17 cellular contexts compared by ENCODE assay signal in genomic region chr5:171391996-171392577, GRCh38. TPM values are rescaled to one million over a fixed set of nuclear protein-coding genes. Genes with fewer than 3 reads are reported as not detected.
DNase-seq lines count a peak whose midpoint lies in the region; ATAC-seq and TF ChIP-seq lines count a peak whose summit lies in the region.
"Had no signal": no experiment of that assay in that cellular context is flagged by ENCODE, and none has a peak within 500 bp of the region (broad histone marks: within the 10 kb centered on the region; RNA-seq: fewer than 3 reads in every experiment).

No MANE protein-coding gene starts in this region.

- H3K79me1 ChIP-seq in mesendoderm (ENCODE audit: low read length), result no peaks in the 10 kb centered on the region

- H3K4ac ChIP-seq in mesendoderm (ENCODE audit: low read depth, low read length), result no peak overlapping the region

- H2AFZ ChIP-seq in SK-N-SH (ENCODE audit: low read depth), result no peak overlapping the region

- H3K27me3 Mint-ChIP-seq in activated CD4-positive, alpha-beta memory T cell treated with anti-CD3 and anti-CD28 coated beads for 36 hours, result peaks cover 3% of the 10 kb centered on the region

- H3K23ac ChIP-seq in mesendoderm (ENCODE audit: low read length), result no peak overlapping the region

- H4K8ac ChIP-seq in mesendoderm (ENCODE audit: low read depth, low read length), result no peak overlapping the region

- H3K4me2 ChIP-seq in SK-N-SH (peak overlapping the region; percentile 89; the same call in 1 of the 2 replicates), mesendoderm (ENCODE audit: low read length) (no peak overlapping the region)

- TF ChIP-seq EP300 in SK-N-SH (IDR thresholded peaks at IDR 0.05; ENCODE audit: borderline replicate concordance in 1 of 2, low read depth in 1 of 2, low read length in 1 of 2), result no peak

- H3K36me3 ChIP-seq in SK-N-SH (replicated peaks in 1 of 2; ENCODE audit: control insufficient read depth in 1 of 2, insufficient read depth in 2 of 2, low read length in 1 of 2) (peaks cover 65 to 75% of the 10 kb centered on the region in 2 experiments), HEK293 (ENCODE audit: control insufficient read depth in 2 of 2, insufficient read depth in 1 of 2, low read length in 2 of 2) (peaks cover 59 to 87% of the 10 kb centered on the region in 2 experiments), mesendoderm (ENCODE audit: control insufficient read depth, insufficient read depth, low read length) (peaks cover 13% of the 10 kb centered on the region)

- H3K4me1 ChIP-seq in SK-N-SH (ENCODE audit: control insufficient read depth in 1 of 2, insufficient read depth in 2 of 2, low read depth in 1 of 2, low read length in 1 of 2) (peaks cover 7 to 16% of the 10 kb centered on the region in 2 experiments; a peak in 3 of 4 replicates), HEK293 (ENCODE audit: control insufficient read depth, insufficient read depth, low read length) (no peaks in the 10 kb centered on the region), mesendoderm (ENCODE audit: control insufficient read depth, low read depth, low read length) (peaks cover 2% of the 10 kb centered on the region)

- H3K27ac Mint-ChIP-seq in activated CD4-positive, alpha-beta memory T cell treated with anti-CD3 and anti-CD28 coated beads for 36 hours, result no peak overlapping the region

- H3K4me3 Mint-ChIP-seq in activated CD4-positive, alpha-beta memory T cell treated with anti-CD3 and anti-CD28 coated beads for 36 hours, result peak overlapping the region; percentile 46

- H3K9ac ChIP-seq in SK-N-SH (no peak overlapping the region), mesendoderm (ENCODE audit: low read length) (peak overlapping the region; percentile 32)

- H3K18ac ChIP-seq in mesendoderm (ENCODE audit: low read length), result no peak overlapping the region

- ATAC-seq in SK-N-SH treated with all-trans-retinoic acid at 6 μM for 48 hours, result no peak
- ATAC-seq: Right ventricle myocardium inferior had no signal

- H2BK120ac ChIP-seq in mesendoderm (ENCODE audit: low read depth, low read length), result no peak overlapping the region

- H3F3A ChIP-seq in SK-N-SH (replicated peaks; ENCODE audit: insufficient read depth), result peaks cover 23% of the 10 kb centered on the region

- peaks cover 79% of the 10 kb centered on the region for H3K36me3 Mint-ChIP-seq in activated CD4-positive, alpha-beta memory T cell treated with anti-CD3 and anti-CD28 coated beads for 36 hours

- H3K27ac ChIP-seq in SK-N-SH (ENCODE audit: low read depth in 2 of 2, low read length in 1 of 2), result no peak overlapping the region
- H3K27ac ChIP-seq in HEK293 (ENCODE audit: extremely low read depth, low read depth, low read length), result no peak overlapping the region
- no peak overlapping the region for H3K27ac ChIP-seq in mesendoderm (ENCODE audit: low read depth, low read length)
- H3K27ac ChIP-seq: epithelial cell of prostate, upper lobe of left lung had no signal

- H3K4me1 Mint-ChIP-seq in activated CD4-positive, alpha-beta memory T cell treated with anti-CD3 and anti-CD28 coated beads for 36 hours (ENCODE audit: low read depth), result peaks cover 71% of the 10 kb centered on the region

- POLR2A ChIA-PET in SK-N-SH (lab: Yijun Ruan, JAX) (interaction anchor here (0.7 kb wide), 1 partner anchor 181 kb away, joined by 4 read pairs; no protein-coding TSS in a partner anchor), HEK293 (lab: Yijun Ruan, JAX) (interaction anchor here (0.7 kb wide), 1 partner anchor 35 kb away, joined by 4 read pairs; no protein-coding TSS in a partner anchor)
- POLR2A ChIA-PET in activated CD4-positive, alpha-beta memory T cell treated with anti-CD3 and anti-CD28 coated beads for 36 hours (lab: Charles Lee), result interaction anchor here (0.7 to 1.3 kb wide), 4 partner anchors 9 to 517 kb away, joined by 3 to 5 read pairs (median 3); no protein-coding TSS in a partner anchor

- no peak for TF ChIP-seq RAD21 in SK-N-SH (IDR thresholded peaks at IDR 0.05; ENCODE audit: low read length)

- H3K9me3 Mint-ChIP-seq in activated CD4-positive, alpha-beta memory T cell treated with anti-CD3 and anti-CD28 coated beads for 36 hours, result no peaks in the 10 kb centered on the region

- no peak overlapping the region for H4K5ac ChIP-seq in mesendoderm (ENCODE audit: low read length)

- no peak overlapping the region for H2BK5ac ChIP-seq in mesendoderm (ENCODE audit: low read length)

- peak overlapping the region; percentile 50 for H3K56ac ChIP-seq in mesendoderm (ENCODE audit: low read length)

- no peaks in the 10 kb centered on the region for H3K9me3 ChIP-seq in SK-N-SH
- H3K9me3 ChIP-seq in HEK293 (ENCODE audit: control insufficient read depth, insufficient read depth, low read depth, low read length), result no peaks in the 10 kb centered on the region
- H3K9me3 ChIP-seq: upper lobe of left lung had no signal

- H3K79me2 ChIP-seq in SK-N-SH (ENCODE audit: insufficient read depth), result peaks cover 94% of the 10 kb centered on the region
- peaks cover 90% of the 10 kb centered on the region for H3K79me2 ChIP-seq in mesendoderm (ENCODE audit: control insufficient read depth, insufficient read depth, low read length)

- intact Hi-C loops in activated CD4-positive, alpha-beta memory T cell treated with anti-CD3 and anti-CD28 coated beads for 36 hours (cut with micrococcal nuclease), result loop anchor here (2.0 kb wide), 1 partner anchor 27 kb away; the partner anchor contains the start of gene FGF18

- 82% methylated on average over 14 of the region's 14 CpGs for WGBS in SK-N-SH (ENCODE audit: low lambda C conversion rate)
- no CpG with 5 or more reads among the region's 14 CpGs for WGBS in mesendoderm (ENCODE audit: extremely low coverage, insufficient coverage, low lambda C conversion rate)

- H3K4me3 ChIP-seq in SK-N-SH (ENCODE audit: low read depth in 2 of 2, low read length in 1 of 2) (no peak overlapping the region), HEK293 (ENCODE audit: low read depth, low read length) (no peak overlapping the region), mesendoderm (ENCODE audit: low read length) (no peak overlapping the region)
- H3K4me3 ChIP-seq: upper lobe of left lung had no signal

- CTCF ChIA-PET in SK-N-SH (lab: Yijun Ruan, JAX) (interaction anchor here (0.7 to 1.8 kb wide), 3 partner anchors 23 to 803 kb away, joined by 3 to 7 read pairs (median 3); partner anchors contain the start of gene FGF18), HEK293 (lab: Yijun Ruan, JAX) (no interaction called here)
- CTCF ChIA-PET in activated CD4-positive, alpha-beta memory T cell treated with anti-CD3 and anti-CD28 coated beads for 36 hours (lab: Charles Lee), result interaction anchor here (1.0 to 1.5 kb wide), 2 partner anchors 9 to 27 kb away, joined by 3 to 6 read pairs; no protein-coding TSS in a partner anchor

- H3K9me2 ChIP-seq in SK-N-SH, result no peaks in the 10 kb centered on the region

- H4K20me1 ChIP-seq in SK-N-SH (ENCODE audit: insufficient read depth), result peaks cover 92% of the 10 kb centered on the region

- DNase-seq in SK-N-SH, result no peak
- no peak for DNase-seq in activated CD4-positive, alpha-beta memory T cell treated with anti-CD3 and anti-CD28 coated beads for 36 hours
- no peak for DNase-seq in mesendoderm
- no peak for DNase-seq in activated effector memory CD4-positive, alpha-beta T cell treated with Interleukin-2 at 50 U/mL for 16 hours
- DNase-seq in COLO829 (ENCODE audit: low spot score), result no peak
- DNase-seq in NK-92 treated with Interleukin-12 subunit alpha and Interleukin-12 subunit beta, amount 100 ng/mL, for 24 hours (lab: John Stamatoyannopoulos, UW), result no peak
- DNase-seq: 8988T, DMS153, NCI-H1092, NCI-H510A, occipital lobe, upper lobe of left lung had no signal

- no peak for TF ChIP-seq CTCF in SK-N-SH (IDR thresholded peaks at IDR 0.05)
- no peak for TF ChIP-seq CTCF in HEK293 (tag by site-specific recombination; IDR thresholded peaks at IDR 0.05)

- H3K27me3 ChIP-seq in SK-N-SH (ENCODE audit: insufficient read depth) (no peaks in the 10 kb centered on the region), mesendoderm (ENCODE audit: insufficient read depth, low read length, poor library complexity) (no peaks in the 10 kb centered on the region)
- H3K27me3 ChIP-seq: upper lobe of left lung had no signal

- no peak overlapping the region for H2AK5ac ChIP-seq in mesendoderm (ENCODE audit: low read length)

- H2BK15ac ChIP-seq in mesendoderm (replicated peaks; ENCODE audit: low read depth), result no peak overlapping the region

TF ChIP-seq in HEK293, 187 proteins besides CTCF, POLR2A, EP300 and RAD21:
- no peak for TF ChIP-seq ZEB2 (tag by site-specific recombination; IDR thresholded peaks at IDR 0.05)
- TF ChIP-seq ZNF362 (tag by site-specific recombination; IDR thresholded peaks at IDR 0.05), result 0 out of 2 replicates have a peak, but pooled peaks have one; percentile 21

RNA-seq across cellular contexts. Expression of gene NPM1, which starts 4.4 kb away (rescaled TPM):
- polyA plus RNA-seq in SK-N-SH (2012; rRNA removed), result 601 and 4,764 TPM in 2 replicates
- 831 and 5,787 TPM in 2 replicates for polyA plus RNA-seq in SK-N-SH (2012; cell fraction: cytosol; rRNA removed)
- 180 and 3,140 TPM in 2 replicates for polyA plus RNA-seq in SK-N-SH (2012; cell fraction: nucleus; rRNA removed)
- 1,000 to 10,000 TPM; 2,483 to 2,592 TPM for total RNA-seq in activated CD4-positive, alpha-beta memory T cell treated with anti-CD3 and anti-CD28 coated beads for 36 hours
- 4,670 TPM for polyA plus RNA-seq in mesendoderm (2013, experiment 1 of 2)
- polyA plus RNA-seq in mesendoderm (2013, experiment 2 of 2), result 4,303 TPM

RNA-seq across cellular contexts. Expression of gene FGF18, which starts 27.4 kb away (rescaled TPM):
- polyA plus RNA-seq in SK-N-SH (2012; rRNA removed), result 0.67 and 0.89 TPM in 2 replicates
- polyA plus RNA-seq in SK-N-SH (2012; cell fraction: cytosol; rRNA removed), result 0.44 and 0.51 TPM in 2 replicates
- 0.70 and 1.2 TPM in 2 replicates for polyA plus RNA-seq in SK-N-SH (2012; cell fraction: nucleus; rRNA removed)
- total RNA-seq in activated CD4-positive, alpha-beta memory T cell treated with anti-CD3 and anti-CD28 coated beads for 36 hours, result under 1 TPM in 1 of 2 experiments, not detected in 1; 0.10 TPM
- polyA plus RNA-seq in mesendoderm (2013, experiment 1 of 2), result 2.2 TPM
- 2.8 TPM for polyA plus RNA-seq in mesendoderm (2013, experiment 2 of 2)
- polyA plus RNA-seq: liver had no signal
